1 cellular context compared by ENCODE assay signal in the genomic region with DNA sequence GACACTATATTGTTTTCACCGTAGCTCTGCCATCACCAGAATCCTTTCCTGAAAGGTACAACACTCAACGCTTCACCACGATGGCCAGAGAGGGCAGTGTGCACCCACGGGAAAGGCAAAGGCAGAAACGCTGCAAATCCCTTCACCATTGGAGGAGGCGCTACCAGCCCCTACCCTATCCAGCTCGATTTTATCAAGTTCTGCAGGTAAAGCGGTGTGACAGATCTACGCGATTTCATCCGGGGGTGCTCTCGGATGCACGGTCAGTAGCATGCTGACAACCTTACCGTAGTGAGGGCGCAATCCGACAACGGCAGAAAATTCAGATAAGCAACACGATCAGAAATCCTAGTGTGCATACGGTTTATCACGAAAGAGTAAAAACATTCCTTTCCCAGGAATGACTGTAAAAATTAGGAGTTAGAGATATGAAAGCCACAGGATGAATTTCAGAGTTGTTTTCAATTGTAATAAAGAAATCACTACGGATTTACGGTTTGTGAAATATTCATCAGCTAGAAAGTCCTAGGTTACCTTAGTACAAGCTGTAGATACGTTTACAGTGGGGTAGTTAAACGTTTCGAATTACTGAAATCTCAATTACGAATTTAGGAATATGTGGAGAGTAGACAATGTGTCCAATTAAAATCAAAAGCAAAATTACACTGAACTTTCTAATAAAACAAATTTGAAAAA.
TF ChIP-seq lines count a peak whose summit lies in the region.

No MANE protein-coding gene starts in this region.

TF ChIP-seq in Ishikawa, 13 proteins besides CTCF, POLR2A, EP300 and RAD21 (continued from another document):
- no peak for TF ChIP-seq USF1 (IDR thresholded peaks at IDR 0.05)
- no peak for TF ChIP-seq YY1 (IDR thresholded peaks at IDR 0.05; ENCODE audit: low read depth)
